ENCODE assay signal across 1 cellular context in genomic region chr12:55965941-55966407, GRCh38.
TF ChIP-seq lines count a peak whose summit lies in the region.

PMEL (minus strand) TSS chr12:55966042; CDS start chr12:55966011, 31 bp downstream.

TF ChIP-seq in A549, 52 proteins besides CTCF, POLR2A, EP300 and RAD21 (continued from another document):
- TF ChIP-seq, protein P1, sequence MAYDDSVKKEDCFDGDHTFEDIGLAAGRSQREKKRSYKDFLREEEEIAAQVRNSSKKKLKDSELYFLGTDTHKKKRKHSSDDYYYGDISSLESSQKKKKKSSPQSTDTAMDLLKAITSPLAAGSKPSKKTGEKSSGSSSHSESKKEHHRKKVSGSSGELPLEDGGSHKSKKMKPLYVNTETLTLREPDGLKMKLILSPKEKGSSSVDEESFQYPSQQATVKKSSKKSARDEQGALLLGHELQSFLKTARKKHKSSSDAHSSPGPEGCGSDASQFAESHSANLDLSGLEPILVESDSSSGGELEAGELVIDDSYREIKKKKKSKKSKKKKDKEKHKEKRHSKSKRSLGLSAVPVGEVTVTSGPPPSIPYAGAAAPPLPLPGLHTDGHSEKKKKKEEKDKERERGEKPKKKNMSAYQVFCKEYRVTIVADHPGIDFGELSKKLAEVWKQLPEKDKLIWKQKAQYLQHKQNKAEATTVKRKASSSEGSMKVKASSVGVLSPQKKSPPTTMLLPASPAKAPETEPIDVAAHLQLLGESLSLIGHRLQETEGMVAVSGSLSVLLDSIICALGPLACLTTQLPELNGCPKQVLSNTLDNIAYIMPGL (CRISPR knock-in tag; IDR thresholded peaks at IDR 0.05; ENCODE audit: borderline replicate concordance): no peak
- TF ChIP-seq E2F6 (IDR thresholded peaks at IDR 0.05; ENCODE audit: borderline replicate concordance, low read depth) (no peak), SMC3 (IDR thresholded peaks at IDR 0.05) (no peak), BHLHE40 (IDR thresholded peaks at IDR 0.05; ENCODE audit: low read depth, low read length) (no peak), RFX5 (IDR thresholded peaks at IDR 0.05) (no peak), PHF8 (IDR thresholded peaks at IDR 0.05; ENCODE audit: borderline replicate concordance, low read depth) (no peak)
